In genomic region chr18:80106482-80107051, GRCh38 we compare ENCODE assay signal across 16 cellular contexts. TPM values are rescaled to one million over a fixed set of nuclear protein-coding genes. Genes with fewer than 3 reads are reported as not detected.
DNase-seq lines count a peak whose midpoint lies in the region; ATAC-seq and TF ChIP-seq lines count a peak whose summit lies in the region.
"Had no signal": no experiment of that assay in that cellular context is flagged by ENCODE, and none has a peak within 500 bp of the region (broad histone marks: within the 10 kb centered on the region; RNA-seq: fewer than 3 reads in every experiment).

No MANE protein-coding gene starts in this region.

- no peak overlapping the region for H3K4me3 ChIP-seq in CD8-positive, alpha-beta memory T cell (ENCODE audit: low read length)
- H3K4me3 ChIP-seq in gastroesophageal sphincter (no peak overlapping the region), transverse colon (no peak overlapping the region)

- POLR2A ChIA-PET in CD8-positive, alpha-beta memory T cell (lab: Charles Lee): interaction anchor here (1.8 kb wide), 1 partner anchor 73 kb away, joined by 5 read pairs; no protein-coding TSS in a partner anchor

- ATAC-seq in activated T-helper 17 cell treated with anti-CD3 and anti-CD28 coated beads, Interleukin-2, amount 50 U/mL, for 72 hours (replicated peaks): no peak
- ATAC-seq in gastroesophageal sphincter (no peak), GM18909 (IDR thresholded peaks at IDR 0.05; ENCODE audit: poor library complexity, unreplicated experiment) (no peak), GM19395 (IDR thresholded peaks at IDR 0.05; ENCODE audit: unreplicated experiment) (no peak)

- H3K4me3 Mint-ChIP-seq in CD8-positive, alpha-beta memory T cell: peak overlapping the region in 1 of 7 donors; percentile 90
- H3K4me3 Mint-ChIP-seq in activated T-helper 17 cell treated with anti-CD3 and anti-CD28 coated beads, Interleukin-2, amount 50 U/mL, for 72 hours: no peak overlapping the region
- peak overlapping the region; percentile 13 for H3K4me3 Mint-ChIP-seq in progenitor cell of endocrine pancreas (ENCODE audit: low read depth)
- H3K4me3 Mint-ChIP-seq: activated naive CD4-positive, alpha-beta T cell treated with anti-CD3 and anti-CD28 coated beads, Interleukin-2, amount 10 ng/mL, durations not matched to agents 7 days and 5 days; T-helper 2 cell treated with Interferon-gamma antibody and Interleukin-4, amounts not matched to agents 5 μg/mL and 100 μg/mL, for 36 hours had no signal

- intact Hi-C loops in transverse colon (cut with DNase I; ENCODE audit: low total_unique reads): no loop called here

- in situ Hi-C loops in transverse colon (cut with MboI; ENCODE audit: low pct_ligation_motif_present in 1 of 4, low pct_unique_long_range_greater_than_20kb in 1 of 4, low sequenced_read_pairs in 3 of 4): no loop called here

- H3K27me3 Mint-ChIP-seq in CD8-positive, alpha-beta memory T cell: no peaks in the 10 kb centered on the region
- H3K27me3 Mint-ChIP-seq in activated T-helper 17 cell treated with anti-CD3 and anti-CD28 coated beads, Interleukin-2, amount 50 U/mL, for 72 hours: no peaks in the 10 kb centered on the region
- no peaks in the 10 kb centered on the region for H3K27me3 Mint-ChIP-seq in progenitor cell of endocrine pancreas

- no peaks in the 10 kb centered on the region for H3K9me3 Mint-ChIP-seq in CD8-positive, alpha-beta memory T cell
- peaks cover 5% of the 10 kb centered on the region for H3K9me3 Mint-ChIP-seq in activated T-helper 17 cell treated with anti-CD3 and anti-CD28 coated beads, Interleukin-2, amount 50 U/mL, for 72 hours
- H3K9me3 Mint-ChIP-seq in progenitor cell of endocrine pancreas (ENCODE audit: low read depth): no peaks in the 10 kb centered on the region
- H3K9me3 Mint-ChIP-seq: activated naive CD4-positive, alpha-beta T cell treated with anti-CD3 and anti-CD28 coated beads, Interleukin-2, amount 10 ng/mL, durations not matched to agents 7 days and 5 days; T-helper 2 cell treated with Interferon-gamma antibody and Interleukin-4, amounts not matched to agents 5 μg/mL and 100 μg/mL, for 36 hours had no signal

- no peaks in the 10 kb centered on the region for H3K36me3 ChIP-seq in CD8-positive, alpha-beta memory T cell (ENCODE audit: insufficient read depth, low read length)
- H3K36me3 ChIP-seq in gastroesophageal sphincter (no peaks in the 10 kb centered on the region), transverse colon (no peaks in the 10 kb centered on the region)

- H3K27ac Mint-ChIP-seq in CD8-positive, alpha-beta memory T cell: peak overlapping the region; percentile 12 to 94 (median 70)
- H3K27ac Mint-ChIP-seq in activated T-helper 17 cell treated with anti-CD3 and anti-CD28 coated beads, Interleukin-2, amount 50 U/mL, for 72 hours: peak overlapping the region; percentile 5
- H3K27ac Mint-ChIP-seq in progenitor cell of endocrine pancreas: peak overlapping the region; percentile 59
- H3K27ac Mint-ChIP-seq: activated naive CD4-positive, alpha-beta T cell treated with anti-CD3 and anti-CD28 coated beads, Interleukin-2, amount 10 ng/mL, durations not matched to agents 7 days and 5 days had no signal

- H3K27ac ChIP-seq in CD8-positive, alpha-beta memory T cell (ENCODE audit: low read depth, low read length): no peak overlapping the region
- H3K27ac ChIP-seq in gastroesophageal sphincter: peak overlapping the region in 3 of 4 donors; percentile 95 to 99 (median 96)
- H3K27ac ChIP-seq in transverse colon: no peak overlapping the region

- peaks cover 25 to 44% (median 31%) of the 10 kb centered on the region in 3 donors for H3K4me1 Mint-ChIP-seq in CD8-positive, alpha-beta memory T cell
- H3K4me1 Mint-ChIP-seq in activated T-helper 17 cell treated with anti-CD3 and anti-CD28 coated beads, Interleukin-2, amount 50 U/mL, for 72 hours: peaks cover 38% of the 10 kb centered on the region
- H3K4me1 Mint-ChIP-seq in progenitor cell of endocrine pancreas (ENCODE audit: low read depth): peaks cover 28% of the 10 kb centered on the region

- WGBS in gastroesophageal sphincter (ENCODE audit: low coverage in 1 of 2), 2 donors: 41 to 56% methylated on average over 3 to 6 of the region's 6 CpGs
- 53 to 57% methylated on average over 6 of the region's 6 CpGs for WGBS in transverse colon (ENCODE audit: low coverage in 1 of 2), 2 donors

- peaks cover 0 to 3% (median 0%) of the 10 kb centered on the region in 3 donors for H3K36me3 Mint-ChIP-seq in CD8-positive, alpha-beta memory T cell
- H3K36me3 Mint-ChIP-seq in activated T-helper 17 cell treated with anti-CD3 and anti-CD28 coated beads, Interleukin-2, amount 50 U/mL, for 72 hours (ENCODE audit: low read depth): peaks cover 25% of the 10 kb centered on the region
- no peaks in the 10 kb centered on the region for H3K36me3 Mint-ChIP-seq in progenitor cell of endocrine pancreas (ENCODE audit: insufficient read depth)

- no peak for DNase-seq in CD8-positive, alpha-beta memory T cell
- DNase-seq in progenitor cell of endocrine pancreas (ENCODE audit: low spot score, unreplicated experiment) (no peak), transverse colon (no peak), NCI-H2196 treated with DMSO at 0.1 percent for 48 hours (lab: John Stamatoyannopoulos, UW; ENCODE audit: unreplicated experiment) (no peak)
- DNase-seq: activated CD4-positive, CD25-positive, alpha-beta regulatory T cell treated with anti-CD3 and anti-CD28 coated beads, Interleukin-2, amount 50 U/mL, for 72 hours; activated naive CD4-positive, alpha-beta T cell treated with anti-CD3 and anti-CD28 coated beads, Interleukin-2, amount 10 ng/mL, durations not matched to agents 7 days and 5 days; DMS 273 treated with DMSO at 0.1 percent for 48 hours; NCI-H1436 treated with DMSO at 0.1 percent for 48 hours; NCI-H226; small intestine; stimulated activated naive CD8-positive, alpha-beta T cell treated with anti-CD3 and anti-CD28 coated beads, Interleukin-15, Interleukin-2, amounts not matched to agents 100 U/mL and 50 U/mL, for 24 hours had no signal

- TF ChIP-seq POLR2A in gastroesophageal sphincter (IDR thresholded peaks at IDR 0.05) (no peak), transverse colon (IDR thresholded peaks at IDR 0.05) (no peak)

- no peaks in the 10 kb centered on the region for H3K9me3 ChIP-seq in CD8-positive, alpha-beta memory T cell (ENCODE audit: low read length)
- peaks cover 0 to 4% (median 0%) of the 10 kb centered on the region in 3 donors for H3K9me3 ChIP-seq in gastroesophageal sphincter
- H3K9me3 ChIP-seq in transverse colon: no peaks in the 10 kb centered on the region

- TF ChIP-seq CTCF in gastroesophageal sphincter (IDR thresholded peaks at IDR 0.05) (no peak), progenitor cell of endocrine pancreas (IDR thresholded peaks at IDR 0.05; ENCODE audit: unreplicated experiment) (no peak), transverse colon (IDR thresholded peaks at IDR 0.05) (no peak)

- CTCF ChIA-PET in CD8-positive, alpha-beta memory T cell (lab: Charles Lee): no interaction called here

- no peaks in the 10 kb centered on the region for H3K27me3 ChIP-seq in CD8-positive, alpha-beta memory T cell (ENCODE audit: insufficient read depth, low read length, poor library complexity, severe bottlenecking)
- no peaks in the 10 kb centered on the region for H3K27me3 ChIP-seq in gastroesophageal sphincter
- no peaks in the 10 kb centered on the region for H3K27me3 ChIP-seq in transverse colon

- TF ChIP-seq EP300 in gastroesophageal sphincter (IDR thresholded peaks at IDR 0.05): no peak
- TF ChIP-seq EP300 in transverse colon (IDR thresholded peaks at IDR 0.05; ENCODE audit: low read depth): no peak

- H3K4me1 ChIP-seq in CD8-positive, alpha-beta memory T cell (ENCODE audit: insufficient read depth, low read length): peaks cover 16% of the 10 kb centered on the region
- H3K4me1 ChIP-seq in gastroesophageal sphincter (peaks cover 0 to 55% (median 17%) of the 10 kb centered on the region in 3 donors), transverse colon (peaks cover 0 to 17% (median 10%) of the 10 kb centered on the region in 4 donors)

RNA-seq across cellular contexts. Expression of gene ADNP2, which starts 2.5 kb away (rescaled TPM):
- total RNA-seq in CD8-positive, alpha-beta memory T cell: 10 to 100 TPM; 18.5 to 18.9 TPM
- 9.8 TPM for polyA plus RNA-seq in CD8-positive, alpha-beta memory T cell
- total RNA-seq in activated T-helper 17 cell treated with anti-CD3 and anti-CD28 coated beads, Interleukin-2, amount 50 U/mL, for 72 hours: 10 to 100 TPM; 31.8 to 34.9 TPM
- 10 to 100 TPM; 15.0 to 22.3 (median 17.7) TPM for total RNA-seq in gastroesophageal sphincter
- total RNA-seq in progenitor cell of endocrine pancreas: 31.8 and 33.4 TPM in 2 replicates
- total RNA-seq in transverse colon: 10 to 100 TPM; 16.0 to 30.1 (median 22.3) TPM

Comparison
In these comparisons a context has a peak if more than half of its experiments do, and no peak if none do; other contexts are left out.
1. H3K27ac ChIP-seq: peak in gastroesophageal sphincter (3 of 4); none in CD8-positive, alpha-beta memory T cell (single experiment) and transverse colon (0 of 4).
2. H3K27ac Mint-ChIP-seq: peak in every context shown above with its lines; median percentile 70 in CD8-positive, alpha-beta memory T cell; 59 in progenitor cell of endocrine pancreas; 5 in activated T-helper 17 cell treated with anti-CD3 and anti-CD28 coated beads, Interleukin-2, amount 50 U/mL, for 72 hours.